21 cellular contexts compared by ENCODE assay signal in genomic region chr16:65832269-65832668, GRCh38.
"Had no signal": no experiment of that assay in that cellular context is flagged by ENCODE, and none has a peak within 500 bp of the region (broad histone marks: within the 10 kb centered on the region; RNA-seq: fewer than 3 reads in every experiment).

No MANE protein-coding gene starts in this region.

- DNase-seq: activated CD4-positive, alpha-beta T cell treated with anti-CD3 and anti-CD28 coated beads for 1 hour; activated CD8-positive, alpha-beta memory T cell treated with anti-CD3 and anti-CD28 coated beads for 24 hours; activated CD8-positive, alpha-beta memory T cell treated with anti-CD3 and anti-CD28 coated beads, Interleukin-2, amount 50 U/mL, for 4 hours; activated T-cell treated with anti-CD3 and anti-CD28 coated beads, Interleukin-2, amount 50 U/mL, for 24 hours; aorta; dermis blood vessel endothelial cell; effector memory CD4-positive, alpha-beta T cell; foreskin melanocyte; left ventricle myocardium superior; mammary epithelial cell; nucleus accumbens; stomach; T-cell had no signal

- H3K4me3 ChIP-seq: hepatocyte, stomach, suprapubic skin, tibial nerve had no signal

- H3K9me3 ChIP-seq: stomach, suprapubic skin, tibial nerve had no signal

- ATAC-seq: activated naive CD4-positive, alpha-beta T cell treated with anti-CD3 and anti-CD28 coated beads, Interleukin-2, amount 50 U/mL, for 72 hours; activated T-helper 17 cell treated with anti-CD3 and anti-CD28 coated beads, Interleukin-2, amount 50 U/mL, for 72 hours; left ventricle myocardium superior; stimulated activated memory B cell treated with anti-CD40 and anti-IgM and Interleukin-4, amounts not matched to agents 10 μg/mL and 1 μg/mL and 100 μg/mL, for 72 hours; T-cell had no signal

- H3K36me3 ChIP-seq: stomach, suprapubic skin, tibial nerve had no signal

- H3K27ac ChIP-seq: stomach, suprapubic skin, tibial nerve had no signal

- H3K4me1 ChIP-seq: stomach, suprapubic skin, tibial nerve had no signal

- H3K27me3 ChIP-seq: hepatocyte, stomach, suprapubic skin, tibial nerve had no signal

- FAIRE-seq: TTC549, urothelium cell line had no signal
